Comparison of ENCODE assay signal across 28 cellular contexts in genomic region chr17:80359422-80360110, GRCh38. TPM values are rescaled to one million over a fixed set of nuclear protein-coding genes. Genes with fewer than 3 reads are reported as not detected.
A peak's percentile ranks its signal among the peaks of the same experiment; 100 is the strongest.
DNase-seq lines count a peak whose midpoint lies in the region; ATAC-seq, FAIRE-seq and TF ChIP-seq lines count a peak whose summit lies in the region.
"Had no signal": no experiment of that assay in that cellular context is flagged by ENCODE, and none has a peak within 500 bp of the region (broad histone marks: within the 10 kb centered on the region; RNA-seq: fewer than 3 reads in every experiment).

No MANE protein-coding gene starts in this region.

- H3K36me3 Mint-ChIP-seq in MCF 10A (ENCODE audit: insufficient read depth, unreplicated experiment) (peaks cover 74% of the 10 kb centered on the region), nephron progenitor cell (ENCODE audit: low read depth) (peaks cover 46% of the 10 kb centered on the region)

- H3K9ac ChIP-seq in mammary epithelial cell (ENCODE audit: insufficient read depth, low read length): no peak overlapping the region
- no peak overlapping the region for H3K9ac ChIP-seq in GM12878 (ENCODE audit: control insufficient read depth, insufficient read depth, low read length)
- H3K9ac ChIP-seq: SK-N-SH had no signal

- H3K4me1 Mint-ChIP-seq in MCF 10A (ENCODE audit: insufficient read depth, unreplicated experiment) (no peaks in the 10 kb centered on the region), nephron progenitor cell (no peaks in the 10 kb centered on the region)
- H3K4me1 Mint-ChIP-seq: WTC11 had no signal

- H4K20me1 ChIP-seq in mammary epithelial cell (ENCODE audit: insufficient read depth, low read length) (no peaks in the 10 kb centered on the region), GM12878 (ENCODE audit: control insufficient read depth, insufficient read depth) (no peaks in the 10 kb centered on the region)

- TF ChIP-seq RAD21 in GM12878 (IDR thresholded peaks at IDR 0.05; ENCODE audit: insufficient read depth, low read depth, low read length): no peak

- TF ChIP-seq CTCF in MCF 10A (IDR thresholded peaks at IDR 0.05; ENCODE audit: unreplicated experiment) (no peak), mammary epithelial cell (conservative IDR thresholded peaks at IDR 0.05 in 1 of 2, IDR thresholded peaks at IDR 0.05 in 1 of 2; ENCODE audit: extremely low read depth in 1 of 2, insufficient read depth in 1 of 2, low read depth in 1 of 2, low read length in 2 of 2) (no peak), GM12878 (IDR thresholded peaks at IDR 0.05 in 2 of 3, conservative IDR thresholded peaks at IDR 0.05 in 1 of 3; ENCODE audit: control insufficient read depth in 2 of 3, extremely low read depth in 1 of 3, insufficient read depth in 1 of 3, low read depth in 3 of 3, low read length in 3 of 3) (no peak), nephron progenitor cell (IDR thresholded peaks at IDR 0.05) (no peak), BE2C (IDR thresholded peaks at IDR 0.05; ENCODE audit: low read depth, low read length) (no peak), esophagus muscularis mucosa (IDR thresholded peaks at IDR 0.05) (no peak)

- peak; percentile 70 for FAIRE-seq in GM12878 (lab: Jason Lieb, UNC)
- FAIRE-seq: H54, K562 had no signal

- no peak for ATAC-seq in GM12878
- ATAC-seq: heart left ventricle; K562; left cardiac atrium; naive thymus-derived CD8-positive, alpha-beta T cell; WTC11 had no signal

- SMC1A ChIA-PET in GM12878 (lab: Charles Lee; ENCODE audit: uncharacterized antibody, unreplicated experiment): no interaction called here

- DNase-seq in MCF 10A (ENCODE audit: unreplicated experiment): no peak
- no peak for DNase-seq in mammary epithelial cell
- no peak for DNase-seq in GM12878 (ENCODE audit: low read depth, low spot score)
- DNase-seq in nephron progenitor cell: no peak
- DNase-seq in BE2C: no peak
- DNase-seq in esophagus muscularis mucosa (ENCODE audit: extremely low spot score): no peak
- DNase-seq in SW480 (ENCODE audit: low spot score): no peak
- DNase-seq: activated CD8-positive, alpha-beta memory T cell treated with anti-CD3 and anti-CD28 coated beads for 24 hours; brain microvascular endothelial cell; CD4-positive, alpha-beta memory T cell; colonic mucosa; GF-D8; MM.1S; naive thymus-derived CD8-positive, alpha-beta T cell; NCI-H1694 treated with DMSO at 0.1 percent for 48 hours; NCI-H2171 treated with DMSO at 0.1 percent for 48 hours; NCI-H524 treated with DMSO at 0.1 percent for 48 hours; RPMI8226; SK-N-SH; stimulated activated CD4-positive, alpha-beta T cell treated with anti-CD3 and anti-CD28 coated beads, Interleukin-1b, Interleukin-23, amount 100 ng/mL, for 48 hours; T-helper 9 cell had no signal

- POLR2A ChIA-PET in MCF 10A (lab: Yijun Ruan, JAX): no interaction called here
- POLR2A ChIA-PET in GM12878 (lab: Charles Lee): no interaction called here

- H3K4me3 ChIP-seq in mammary epithelial cell (replicated peaks in 1 of 3; ENCODE audit: insufficient read depth in 1 of 3, low read depth in 2 of 3, low read length in 3 of 3) (no peak overlapping the region), GM12878 (no peak overlapping the region), BE2C (ENCODE audit: low read depth, low read length) (no peak overlapping the region), esophagus muscularis mucosa (no peak overlapping the region)
- H3K4me3 ChIP-seq: colonic mucosa, heart left ventricle, K562, thoracic aorta had no signal

- H3K4me1 ChIP-seq in mammary epithelial cell (ENCODE audit: insufficient read depth, low read length) (peaks cover 8% of the 10 kb centered on the region), GM12878 (ENCODE audit: control insufficient read depth, insufficient read depth, low read length) (no peaks in the 10 kb centered on the region), BE2C (no peaks in the 10 kb centered on the region), esophagus muscularis mucosa (peaks cover 0 to 13% (median 8%) of the 10 kb centered on the region in 4 donors)
- H3K4me1 ChIP-seq: colonic mucosa had no signal

- H3K27ac Mint-ChIP-seq in MCF 10A (ENCODE audit: low read depth, unreplicated experiment): peak overlapping the region; percentile 49
- peak overlapping the region; percentile 48 for H3K27ac Mint-ChIP-seq in nephron progenitor cell
- H3K27ac Mint-ChIP-seq: activated T-helper 1 cell treated with anti-CD3 and anti-CD28 coated beads, Interleukin-12 subunit alpha, Interleukin-12 subunit beta, Interleukin-2, Interleukin-4 antibody, amounts not matched to agents 30 ng/mL and 10 ng/mL and 1 ng/mL, durations not matched to agents 14 hours and 24 hours and 36 hours; WTC11 had no signal

- no peaks in the 10 kb centered on the region for H3K79me2 ChIP-seq in mammary epithelial cell (ENCODE audit: insufficient read depth, low read length)
- no peaks in the 10 kb centered on the region for H3K79me2 ChIP-seq in GM12878 (ENCODE audit: control insufficient read depth, insufficient read depth, low read length)

- H3K9me3 ChIP-seq in mammary epithelial cell (replicated peaks; ENCODE audit: insufficient read depth, low read length) (no peaks in the 10 kb centered on the region), GM12878 (replicated peaks; ENCODE audit: control insufficient read depth, insufficient read depth, low read length) (no peaks in the 10 kb centered on the region), BE2C (no peaks in the 10 kb centered on the region), esophagus muscularis mucosa (no peaks in the 10 kb centered on the region)
- H3K9me3 ChIP-seq: colonic mucosa, heart left ventricle, SK-N-SH, thoracic aorta had no signal

- TF ChIP-seq EP300 in GM12878 (IDR thresholded peaks at IDR 0.05; ENCODE audit: borderline replicate concordance in 1 of 2, control insufficient read depth in 1 of 2, low read depth in 2 of 2, low read length in 2 of 2) (no peak), esophagus muscularis mucosa (IDR thresholded peaks at IDR 0.05) (no peak)

- in situ Hi-C loops in mammary epithelial cell (cut with MboI; ENCODE audit: low sequenced_read_pairs in 2 of 2) (no loop called here), GM12878 (cut with MboI) (no loop called here)

- H3K4me3 Mint-ChIP-seq in MCF 10A (ENCODE audit: unreplicated experiment): no peak overlapping the region
- no peak overlapping the region for H3K4me3 Mint-ChIP-seq in nephron progenitor cell
- H3K4me3 Mint-ChIP-seq: activated T-helper 1 cell treated with anti-CD3 and anti-CD28 coated beads, Interleukin-12 subunit alpha, Interleukin-12 subunit beta, Interleukin-2, Interleukin-4 antibody, amounts not matched to agents 30 ng/mL and 10 ng/mL and 1 ng/mL, durations not matched to agents 14 hours and 24 hours and 36 hours; CD4-positive, alpha-beta memory T cell; WTC11 had no signal

- H3K4me2 ChIP-seq in mammary epithelial cell (ENCODE audit: insufficient read depth, low read depth, low read length) (no peak overlapping the region), GM12878 (ENCODE audit: control insufficient read depth, insufficient read depth) (no peak overlapping the region)
- H3K4me2 ChIP-seq: SK-N-SH had no signal

- RAD21 ChIA-PET in GM12878 (lab: Charles Lee; ENCODE audit: unreplicated experiment): no interaction called here

- intact Hi-C loops in MCF 10A (cut with micrococcal nuclease): no loop called here
- intact Hi-C loops in mammary epithelial cell (cut with micrococcal nuclease): loop anchor here (5.0 kb wide), 3 partner anchors 162 to 352 kb away; partner anchors contain the start of gene GAA
- intact Hi-C loops in GM12878 (cut with micrococcal nuclease; ENCODE audit: unreplicated experiment): loop anchor here (10.0 kb wide), 1 partner anchor 165 kb away; no protein-coding TSS in a partner anchor
- intact Hi-C loops in esophagus muscularis mucosa (cut with DNase I): no loop called here

- no peak for TF ChIP-seq POLR2A in GM12878 (IDR thresholded peaks at IDR 0.05; ENCODE audit: low read depth, low read length)
- no peak for TF ChIP-seq POLR2A in esophagus muscularis mucosa (IDR thresholded peaks at IDR 0.05; ENCODE audit: low read depth)

- H3K27ac ChIP-seq in mammary epithelial cell (ENCODE audit: insufficient read depth, low read depth, low read length) (no peak overlapping the region), GM12878 (ENCODE audit: control insufficient read depth, insufficient read depth) (no peak overlapping the region), esophagus muscularis mucosa (replicated peaks in 1 of 4) (no peak overlapping the region)
- H3K27ac ChIP-seq: brain microvascular endothelial cell, colonic mucosa, heart left ventricle, thoracic aorta had no signal

- H3K27me3 ChIP-seq in mammary epithelial cell (ENCODE audit: insufficient read depth, low read length) (no peaks in the 10 kb centered on the region), GM12878 (replicated peaks in 1 of 2; ENCODE audit: control insufficient read depth in 2 of 2, insufficient read depth in 2 of 2, low read length in 1 of 2) (no peaks in the 10 kb centered on the region), BE2C (no peaks in the 10 kb centered on the region), esophagus muscularis mucosa (no peaks in the 10 kb centered on the region)
- H3K27me3 ChIP-seq: brain microvascular endothelial cell, colonic mucosa, heart left ventricle had no signal

- no peaks in the 10 kb centered on the region for H3K9me3 Mint-ChIP-seq in MCF 10A (ENCODE audit: unreplicated experiment)
- no peaks in the 10 kb centered on the region for H3K9me3 Mint-ChIP-seq in nephron progenitor cell
- H3K9me3 Mint-ChIP-seq: activated T-helper 1 cell treated with anti-CD3 and anti-CD28 coated beads, Interleukin-12 subunit alpha, Interleukin-12 subunit beta, Interleukin-2, Interleukin-4 antibody, amounts not matched to agents 30 ng/mL and 10 ng/mL and 1 ng/mL, durations not matched to agents 14 hours and 24 hours and 36 hours; naive thymus-derived CD8-positive, alpha-beta T cell had no signal

- H3K27me3 Mint-ChIP-seq in MCF 10A (ENCODE audit: insufficient read depth, unreplicated experiment) (no peaks in the 10 kb centered on the region), nephron progenitor cell (ENCODE audit: low read depth, poor library complexity) (no peaks in the 10 kb centered on the region)
- H3K27me3 Mint-ChIP-seq: CD4-positive, alpha-beta memory T cell; naive thymus-derived CD8-positive, alpha-beta T cell had no signal

- H2AFZ ChIP-seq in mammary epithelial cell (ENCODE audit: low read depth, low read length): no peak overlapping the region
- H2AFZ ChIP-seq in GM12878 (ENCODE audit: control insufficient read depth, low read depth, low read length): no peak overlapping the region

- WGBS in mammary epithelial cell (ENCODE audit: low coverage, missing lambda C conversion rate): 97% methylated on average over 7 of the region's 8 CpGs
- WGBS in GM12878 (ENCODE audit: insufficient coverage, insufficient replicate concordance, low lambda C conversion rate, missing lambda C conversion rate): 87% methylated on average over 8 of the region's 8 CpGs
- 76% methylated on average over 8 of the region's 8 CpGs for WGBS in esophagus muscularis mucosa

- dilution Hi-C loops in mammary epithelial cell (cut with HindIII; ENCODE audit: low sequenced_read_pairs): no loop called here

- H3K36me3 ChIP-seq in mammary epithelial cell (ENCODE audit: insufficient read depth, low read length): peaks cover 24% of the 10 kb centered on the region
- H3K36me3 ChIP-seq in GM12878 (ENCODE audit: control insufficient read depth in 2 of 2, insufficient read depth in 2 of 2, low read length in 1 of 2): peaks cover 37 to 48% of the 10 kb centered on the region in 2 experiments
- peaks cover 5% of the 10 kb centered on the region for H3K36me3 ChIP-seq in BE2C
- H3K36me3 ChIP-seq in esophagus muscularis mucosa: peaks cover 79 to 97% (median 93%) of the 10 kb centered on the region in 4 donors

- no TSS peak for BruUV-seq in MCF 10A (replicated peaks; lab: Mats Ljungman, UMichigan)
- BruUV-seq in mammary epithelial cell (replicated peaks; lab: Mats Ljungman, UMichigan): no TSS peak
- BruUV-seq in GM12878 (replicated peaks; lab: Mats Ljungman, UMichigan): no TSS peak

- CTCF ChIA-PET in MCF 10A (lab: Yijun Ruan, JAX): no interaction called here
- CTCF ChIA-PET in mammary epithelial cell (lab: Charles Lee; ENCODE audit: low non-redundant PET): no interaction called here
- CTCF ChIA-PET in GM12878 (lab: Yijun Ruan, JAX): interaction anchor here (3.5 kb wide), 1 partner anchor 163 kb away, joined by 16 read pairs; no protein-coding TSS in a partner anchor

RNA-seq across cellular contexts. Expression of gene ENDOV, which starts 55.4 kb away (rescaled TPM):
- 28.0 and 34.4 TPM in 2 replicates for total RNA-seq in MCF 10A (2022)
- total RNA-seq in mammary epithelial cell: 10 to 100 TPM; 19.5 to 22.6 TPM
- 14.4 TPM for polyA plus RNA-seq in mammary epithelial cell
- 16.7 TPM for polyA minus RNA-seq in mammary epithelial cell
- total RNA-seq in GM12878 (2013; cell fraction: nucleolus; rRNA removed): 27.5 and 31.4 TPM in 2 replicates
- 7.3 and 10.1 TPM in 2 replicates for total RNA-seq in GM12878 (2014; rRNA removed)
- 3.0 and 3.8 TPM in 2 replicates for total RNA-seq in GM12878 (2014; rRNA removed; fragmentation: Illumina TruSeq; extraction: Trizol)
- 10.7 and 11.9 TPM in 2 replicates for total RNA-seq in GM12878 (2021)
- 5.6 TPM for polyA plus RNA-seq in GM12878 (2011; ENCODE audit: low read depth)
- polyA plus RNA-seq in GM12878 (2011; rRNA removed): 5.0 and 6.6 TPM in 2 replicates
- polyA plus RNA-seq in GM12878 (2011; cell fraction: cytosol; rRNA removed): 9.0 and 10.5 TPM in 2 replicates
- polyA plus RNA-seq in GM12878 (2011; cell fraction: nucleus; rRNA removed): 17.5 and 22.4 TPM in 2 replicates
- 10.7 and 11.6 TPM in 2 replicates for polyA plus RNA-seq in GM12878 (2012)
- 1.6 and 3.1 TPM in 2 replicates for polyA plus RNA-seq in GM12878 (2014; fragmentation: Illumina TruSeq; extraction: Trizol)
- 1 to 10 TPM in 1 of 2 experiments, under 1 TPM in 1; 0.63 to 4.5 TPM for polyA plus RNA-seq in GM12878 (2014; fragmentation: Nextera tagmentation; extraction: Ambion mirVana)
- 9.6 and 10.3 TPM in 2 replicates for polyA plus RNA-seq in GM12878 (2014; rRNA removed)
- polyA plus RNA-seq in GM12878 (2016; fragmentation: Nextera tagmentation; extraction: Ambion mirVana): 10 to 100 TPM; 10.4 to 11.6 TPM
- 8.2 and 15.3 TPM in 2 replicates for polyA minus RNA-seq in GM12878 (2011; rRNA and poly(A)+ RNA removed)
- polyA minus RNA-seq in GM12878 (2011; cell fraction: cytosol; rRNA and poly(A)+ RNA removed): 2.8 TPM in 2 replicates
- 8.0 and 17.9 TPM in 2 replicates for polyA minus RNA-seq in GM12878 (2011; cell fraction: nucleus; rRNA and poly(A)+ RNA removed)
- polyA plus RNA-seq in BE2C (2012; ENCODE audit: insufficient read depth, insufficient read length, low read depth): 52.5 TPM
- 10 to 100 TPM in 3 of 4 donors, 1 to 10 TPM in 1; 9.1 to 14.7 (median 13.0) TPM for total RNA-seq in esophagus muscularis mucosa

Comparison
In these comparisons a context has a peak if more than half of its experiments do, and no peak if none do; other contexts are left out.
1. intact Hi-C loops: an anchor here in mammary epithelial cell (5.0 kb wide) and GM12878 (10.0 kb wide); none called in MCF 10A and esophagus muscularis mucosa.